In the genomic region with DNA sequence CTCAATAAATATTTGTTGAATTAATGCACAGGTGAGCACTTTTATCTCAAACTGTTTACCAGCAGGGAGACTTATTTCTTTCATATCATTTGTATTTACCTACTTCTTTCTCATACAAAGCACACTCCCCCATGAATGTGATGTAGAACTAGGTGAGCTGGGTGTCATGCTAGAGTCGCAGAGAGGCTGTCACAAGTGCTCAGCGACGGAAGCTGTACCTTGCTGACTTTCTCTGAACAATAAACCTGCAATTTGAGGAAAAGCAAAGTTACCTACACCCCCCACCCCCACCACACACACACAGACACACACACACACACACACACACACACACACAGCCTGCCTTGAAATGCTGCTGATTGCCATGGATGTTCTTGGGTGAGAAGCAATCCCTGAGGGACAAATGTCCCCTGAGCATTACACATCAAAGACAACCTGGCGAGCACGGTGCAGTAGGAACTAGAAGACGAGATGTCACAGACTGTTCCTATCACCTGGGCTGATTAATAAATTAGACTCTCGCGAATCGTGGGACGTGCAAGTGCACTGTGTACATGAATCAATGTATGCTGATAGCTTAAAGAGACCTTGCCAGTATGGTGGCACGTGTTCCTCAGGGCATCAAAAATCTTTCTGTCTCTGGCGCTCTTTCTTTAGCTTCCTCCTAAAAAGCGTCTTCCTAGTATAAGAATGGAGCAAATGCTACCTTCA, we compare ENCODE assay signal across 1 cellular context.
TF ChIP-seq lines count a peak whose summit lies in the region.

No MANE protein-coding gene starts in this region.

TF ChIP-seq in H1, 55 proteins besides CTCF, POLR2A, EP300 and RAD21 (continued from another document):
- TF ChIP-seq CHD7 (IDR thresholded peaks at IDR 0.05; ENCODE audit: insufficient replicate concordance, low read length) (no peak), USF2 (IDR thresholded peaks at IDR 0.05; ENCODE audit: low read length) (no peak), BCL11A (IDR thresholded peaks at IDR 0.05; ENCODE audit: low read depth in 2 of 2, low read length in 2 of 2) (no peak)
- TF ChIP-seq, protein P1, sequence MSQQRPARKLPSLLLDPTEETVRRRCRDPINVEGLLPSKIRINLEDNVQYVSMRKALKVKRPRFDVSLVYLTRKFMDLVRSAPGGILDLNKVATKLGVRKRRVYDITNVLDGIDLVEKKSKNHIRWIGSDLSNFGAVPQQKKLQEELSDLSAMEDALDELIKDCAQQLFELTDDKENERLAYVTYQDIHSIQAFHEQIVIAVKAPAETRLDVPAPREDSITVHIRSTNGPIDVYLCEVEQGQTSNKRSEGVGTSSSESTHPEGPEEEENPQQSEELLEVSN (IDR thresholded peaks at IDR 0.05): no peak
